Comparison of ENCODE assay signal across 9 cellular contexts in genomic region chr17:40343126-40344119, GRCh38. TPM values are rescaled to one million over a fixed set of nuclear protein-coding genes. Genes with fewer than 3 reads are reported as not detected.
A peak's percentile ranks its signal among the peaks of the same experiment; 100 is the strongest.
DNase-seq lines count a peak whose midpoint lies in the region; ATAC-seq and TF ChIP-seq lines count a peak whose summit lies in the region.
"Had no signal": no experiment of that assay in that cellular context is flagged by ENCODE, and none has a peak within 500 bp of the region (broad histone marks: within the 10 kb centered on the region; RNA-seq: fewer than 3 reads in every experiment).

No MANE protein-coding gene starts in this region.

- H3K27ac ChIP-seq in RWPE1 (peak overlapping the region; percentile 96), fibroblast of lung (ENCODE audit: insufficient read depth, low read length) (peak overlapping the region; percentile 68), parathyroid adenoma (peak overlapping the region; percentile 86)

- POLR2A ChIA-PET in RWPE1 (lab: Yijun Ruan, JAX; ENCODE audit: low non-redundant PET), result no interaction called here

- H4K20me1 ChIP-seq in fibroblast of lung (ENCODE audit: control insufficient read depth, extremely low read depth, insufficient read depth, low read length), result no peaks in the 10 kb centered on the region

- ATAC-seq in HG03039 (IDR thresholded peaks at IDR 0.05; ENCODE audit: unreplicated experiment) (no peak), HG02840 (IDR thresholded peaks at IDR 0.05; ENCODE audit: low FRiP score, unreplicated experiment) (no peak)

- peaks cover 41% of the 10 kb centered on the region for H3K4me1 ChIP-seq in fibroblast of lung (ENCODE audit: control insufficient read depth, extremely low read depth, insufficient read depth, low read length)
- H3K4me1 ChIP-seq in parathyroid adenoma, result peaks cover 36% of the 10 kb centered on the region

- H3K4me3 ChIP-seq in fibroblast of lung (replicated peaks in 1 of 4; ENCODE audit: control extremely low read depth in 1 of 4, insufficient read depth in 1 of 4, low read depth in 3 of 4, low read length in 4 of 4) (peak overlapping the region; percentile 59 to 82 (median 74)), parathyroid adenoma (ENCODE audit: low read depth, low read length) (peak overlapping the region; percentile 74)

- H3K27me3 ChIP-seq in fibroblast of lung (ENCODE audit: control insufficient read depth, insufficient read depth, low read length) (no peaks in the 10 kb centered on the region), parathyroid adenoma (ENCODE audit: control insufficient read depth, insufficient read depth, low read length) (no peaks in the 10 kb centered on the region)

- TF ChIP-seq CTCF in RWPE1 (conservative IDR thresholded peaks at IDR 0.05; ENCODE audit: low read depth) (no peak), fibroblast of lung (conservative IDR thresholded peaks at IDR 0.05 in 1 of 2, IDR thresholded peaks at IDR 0.05 in 1 of 2; ENCODE audit: low read depth in 1 of 2, low read length in 2 of 2) (no peak), parathyroid adenoma (IDR thresholded peaks at IDR 0.05) (no peak)

- H3K9me3 ChIP-seq in fibroblast of lung (ENCODE audit: control insufficient read depth, insufficient read depth, low read depth, low read length), result no peaks in the 10 kb centered on the region
- H3K9me3 ChIP-seq in parathyroid adenoma (ENCODE audit: control insufficient read depth, low read length), result no peaks in the 10 kb centered on the region

- H2AFZ ChIP-seq in fibroblast of lung (ENCODE audit: low read length) (no peak overlapping the region), parathyroid adenoma (no peak overlapping the region)

- H3K36me3 ChIP-seq in fibroblast of lung (ENCODE audit: control insufficient read depth, insufficient read depth, low read length) (peaks cover 2% of the 10 kb centered on the region), parathyroid adenoma (ENCODE audit: control insufficient read depth, insufficient read depth, low read length) (no peaks in the 10 kb centered on the region)

- CTCF ChIA-PET in RWPE1 (lab: Yijun Ruan, JAX), result interaction anchor here (0.7 to 1.2 kb wide), 4 partner anchors 11 to 152 kb away, joined by 3 to 7 read pairs (median 3); no protein-coding TSS in a partner anchor

- H3K79me2 ChIP-seq in fibroblast of lung (ENCODE audit: control insufficient read depth, insufficient read depth, low read length) (peaks cover 25% of the 10 kb centered on the region), parathyroid adenoma (peaks cover 11% of the 10 kb centered on the region)

- H3K4me2 ChIP-seq in fibroblast of lung (ENCODE audit: extremely low read depth, insufficient read depth, low read length) (peak overlapping the region; percentile 92), parathyroid adenoma (ENCODE audit: low read length) (peak overlapping the region; percentile 94)

- DNase-seq in D341Med (ENCODE audit: low spot score) (peak; percentile 86), RWPE1 (ENCODE audit: low spot score) (no peak), fibroblast of lung (ENCODE audit: low read depth in 2 of 2) (no peak), hippocampal formation (lab: John Stamatoyannopoulos, UW) (no peak), NCI-H2196 (lab: John Stamatoyannopoulos, UW; ENCODE audit: unreplicated experiment) (no peak)
- DNase-seq: activated CD4-positive, CD25-positive, alpha-beta regulatory T cell treated with anti-CD3 and anti-CD28 coated beads, Interleukin-2, amount 50 U/mL, for 72 hours had no signal

- peak overlapping the region; percentile 77 for H3K9ac ChIP-seq in fibroblast of lung (ENCODE audit: insufficient read depth, low read length)
- H3K9ac ChIP-seq in parathyroid adenoma, result no peak overlapping the region

RNA-seq across cellular contexts. Expression of gene GJD3, which starts 21.1 kb away (rescaled TPM):
- 3.9 and 4.3 TPM in 2 replicates for total RNA-seq in fibroblast of lung
- polyA plus RNA-seq in fibroblast of lung, result 0.16 and 0.99 TPM in 2 replicates
- 0.36 TPM in 1 of 2 replicates, not detected in the other for polyA plus RNA-seq in fibroblast of lung (2012)
- 0.63 TPM in 1 of 2 replicates, not detected in the other for polyA minus RNA-seq in fibroblast of lung (ENCODE audit: low replicate concordance)

RNA-seq across cellular contexts. Expression of gene RARA, which starts 34.4 kb away (rescaled TPM):
- total RNA-seq in fibroblast of lung, result 7.8 and 10.5 TPM in 2 replicates
- polyA plus RNA-seq in fibroblast of lung, result 7.0 and 7.6 TPM in 2 replicates
- 27.6 and 29.8 TPM in 2 replicates for polyA plus RNA-seq in fibroblast of lung (2012)
- 39.2 and 44.6 TPM in 2 replicates for polyA minus RNA-seq in fibroblast of lung (ENCODE audit: low replicate concordance)

RNA-seq across cellular contexts. Expression of gene CDC6, which starts 55.7 kb away (rescaled TPM):
- 1.3 and 4.5 TPM in 2 replicates for total RNA-seq in fibroblast of lung
- polyA plus RNA-seq in fibroblast of lung, result 16.3 and 45.4 TPM in 2 replicates
- polyA plus RNA-seq in fibroblast of lung (2012), result 9.1 and 27.8 TPM in 2 replicates
- polyA minus RNA-seq in fibroblast of lung (ENCODE audit: low replicate concordance), result 2.0 and 6.4 TPM in 2 replicates
